10 cellular contexts compared by ENCODE assay signal in the genomic region with DNA sequence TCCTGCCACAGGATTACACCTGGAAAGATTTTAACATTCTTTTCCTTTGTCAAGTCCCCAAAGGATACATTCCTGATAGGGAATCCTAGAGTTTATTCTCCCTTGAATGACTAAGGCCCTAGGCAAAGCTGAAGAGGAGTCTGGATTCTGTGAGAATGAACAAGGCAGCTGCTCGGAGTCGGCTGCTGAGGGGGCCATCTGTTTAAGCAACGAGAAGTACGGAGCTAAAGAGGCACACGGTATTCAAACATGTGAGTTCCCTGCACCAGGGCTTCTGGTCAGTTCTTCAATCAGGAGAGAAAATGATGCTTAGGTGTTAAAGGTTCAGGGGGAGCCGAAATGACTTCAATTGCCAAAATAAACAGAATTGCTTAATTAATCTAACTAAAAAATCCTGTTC.
A peak's percentile ranks its signal among the peaks of the same experiment; 100 is the strongest.
DNase-seq lines count a peak whose midpoint lies in the region; ATAC-seq and TF ChIP-seq lines count a peak whose summit lies in the region.
"Had no signal": no experiment of that assay in that cellular context is flagged by ENCODE, and none has a peak within 500 bp of the region (broad histone marks: within the 10 kb centered on the region; RNA-seq: fewer than 3 reads in every experiment).

No MANE protein-coding gene starts in this region.

- peak overlapping the region; percentile 74 to 97 (median 88) for H3K4me2 ChIP-seq in BLaER1 treated with 17β-estradiol and CSF1 and Interleukin-3, amounts not matched to agents 10 nM and 100 nM

- POLR2A ChIA-PET in activated CD4-positive, alpha-beta T cell treated with anti-CD3 and anti-CD28 coated beads for 36 hours (lab: Charles Lee): no interaction called here

- CTCF ChIA-PET in activated CD4-positive, alpha-beta T cell treated with anti-CD3 and anti-CD28 coated beads for 36 hours (lab: Charles Lee): no interaction called here

- peak overlapping the region in 10 of 11 experiments; percentile 50 to 88 (median 84); a peak in 21 of 22 replicates for H3K27ac ChIP-seq in BLaER1 treated with 17β-estradiol and CSF1 and Interleukin-3, amounts not matched to agents 10 nM and 100 nM
- peak overlapping the region; percentile 77 to 95 (median 90) for H3K27ac ChIP-seq in heart right ventricle
- H3K27ac ChIP-seq in psoas muscle: peak overlapping the region; percentile 87
- H3K27ac ChIP-seq: epithelial cell of prostate had no signal

- no peak overlapping the region for H3K4me3 Mint-ChIP-seq in activated CD4-positive, alpha-beta T cell treated with anti-CD3 and anti-CD28 coated beads for 36 hours

- no peaks in the 10 kb centered on the region for H3K36me3 Mint-ChIP-seq in activated CD4-positive, alpha-beta T cell treated with anti-CD3 and anti-CD28 coated beads for 36 hours (ENCODE audit: low read depth)

- peak; percentile 39 for DNase-seq in SK-N-DZ (ENCODE audit: low spot score)
- no peak for DNase-seq in heart right ventricle
- DNase-seq in psoas muscle: no peak
- DNase-seq in activated T-cell treated with anti-CD3 and anti-CD28 coated beads, Interleukin-2, amount 50 U/mL, for 1 hour: no peak
- DNase-seq in activated CD4-positive, alpha-beta T cell treated with anti-CD3 and anti-CD28 coated beads for 36 hours: no peak
- DNase-seq in T-helper 9 cell: no peak
- DNase-seq: activated T-cell treated with anti-CD3 and anti-CD28 coated beads for 4 hours had no signal

- TF ChIP-seq CTCF in heart right ventricle (IDR thresholded peaks at IDR 0.05) (no peak), psoas muscle (IDR thresholded peaks at IDR 0.05) (no peak)

- peaks cover 70 to 85% (median 74%) of the 10 kb centered on the region in 10 experiments for H3K4me1 ChIP-seq in BLaER1 treated with 17β-estradiol and CSF1 and Interleukin-3, amounts not matched to agents 10 nM and 100 nM
- H3K4me1 ChIP-seq in heart right ventricle (peaks cover 21 to 64% (median 51%) of the 10 kb centered on the region in 9 donors), psoas muscle (peaks cover 58% of the 10 kb centered on the region)

- no peaks in the 10 kb centered on the region for H3K4me1 Mint-ChIP-seq in activated CD4-positive, alpha-beta T cell treated with anti-CD3 and anti-CD28 coated beads for 36 hours

- H3K27ac Mint-ChIP-seq in activated CD4-positive, alpha-beta T cell treated with anti-CD3 and anti-CD28 coated beads for 36 hours: no peak overlapping the region

- H3K36me3 ChIP-seq in BLaER1 treated with 17β-estradiol and CSF1 and Interleukin-3, amounts not matched to agents 10 nM and 100 nM: 0 out of 22 replicates have a peak, but pooled peaks cover 0 to 7% (median 0%) of the 10 kb centered on the region in 11 experiments
- H3K36me3 ChIP-seq in heart right ventricle (no peaks in the 10 kb centered on the region), psoas muscle (ENCODE audit: insufficient read depth in 1 of 2, low read depth in 1 of 2) (no peaks in the 10 kb centered on the region)

- WGBS in heart right ventricle, 2 donors: 10 to 16% methylated on average over 6 of the region's 6 CpGs
- 22 to 27% (median 22%) methylated on average over 6 of the region's 6 CpGs for WGBS in psoas muscle, 3 donors

- ATAC-seq in heart right ventricle (peak in 3 of 8 donors; percentile 17 to 46 (median 33)), psoas muscle (peak in 2 of 4 donors; percentile 15 to 21), GM19023 (IDR thresholded peaks at IDR 0.05; ENCODE audit: unreplicated experiment) (no peak)
- no peak for ATAC-seq in activated CD4-positive, alpha-beta T cell treated with anti-CD3 and anti-CD28 coated beads for 36 hours

- no peaks in the 10 kb centered on the region for H3K9me3 Mint-ChIP-seq in activated CD4-positive, alpha-beta T cell treated with anti-CD3 and anti-CD28 coated beads for 36 hours (ENCODE audit: low read depth)

- H3K27me3 ChIP-seq in BLaER1 treated with 17β-estradiol and CSF1 and Interleukin-3, amounts not matched to agents 10 nM and 100 nM: no peaks in the 10 kb centered on the region
- no peaks in the 10 kb centered on the region for H3K27me3 ChIP-seq in heart right ventricle
- H3K27me3 ChIP-seq in psoas muscle (ENCODE audit: insufficient read depth in 3 of 3, low read length in 2 of 3): no peaks in the 10 kb centered on the region

- H3K9ac ChIP-seq in BLaER1 treated with 17β-estradiol and CSF1 and Interleukin-3, amounts not matched to agents 10 nM and 100 nM: peak overlapping the region in 10 of 11 experiments; percentile 55 to 75 (median 69); a peak in 19 of 22 replicates

- H3K9me3 ChIP-seq in BLaER1 treated with 17β-estradiol and CSF1 and Interleukin-3, amounts not matched to agents 10 nM and 100 nM (replicated peaks in 1 of 11): peaks cover 0 to 5% (median 0%) of the 10 kb centered on the region in 11 experiments; a peak in 1 of 22 replicates
- H3K9me3 ChIP-seq in heart right ventricle (no peaks in the 10 kb centered on the region), psoas muscle (no peaks in the 10 kb centered on the region)

- H3K27me3 Mint-ChIP-seq in activated CD4-positive, alpha-beta T cell treated with anti-CD3 and anti-CD28 coated beads for 36 hours: no peaks in the 10 kb centered on the region

- H4K20me1 ChIP-seq in BLaER1 treated with 17β-estradiol and CSF1 and Interleukin-3, amounts not matched to agents 10 nM and 100 nM: no peaks in the 10 kb centered on the region

- intact Hi-C loops in heart right ventricle (cut with DNase I): loop anchor here in 5 of 10 donors (5.0 to 10.0 kb wide), 4 partner anchors 52 to 154 kb away; no protein-coding TSS in a partner anchor
- intact Hi-C loops in psoas muscle (cut with DNase I): loop anchor here in 1 of 2 donors (2.0 kb wide), 1 partner anchor 22 kb away; no protein-coding TSS in a partner anchor
- intact Hi-C loops in activated CD4-positive, alpha-beta T cell treated with anti-CD3 and anti-CD28 coated beads for 36 hours (cut with DNase I, micrococcal nuclease): no loop called here

- peak overlapping the region in 8 of 10 experiments; percentile 37 to 53 (median 39); a peak in 16 of 20 replicates for H3K4me3 ChIP-seq in BLaER1 treated with 17β-estradiol and CSF1 and Interleukin-3, amounts not matched to agents 10 nM and 100 nM
- H3K4me3 ChIP-seq in heart right ventricle: peak overlapping the region in 9 of 10 donors; percentile 3 to 55 (median 44)
- H3K4me3 ChIP-seq in psoas muscle: peak overlapping the region; percentile 51
